In genomic region chr9:114155263-114155966, GRCh38 we compare ENCODE assay signal across 8 cellular contexts. TPM values are rescaled to one million over a fixed set of nuclear protein-coding genes. Genes with fewer than 3 reads are reported as not detected.
DNase-seq lines count a peak whose midpoint lies in the region; ATAC-seq and TF ChIP-seq lines count a peak whose summit lies in the region.

Gene COL27A1 (plus strand): TSS chr9:114155537. CDS start chr9:114155951, 414 bp downstream.

- peaks cover 35% of the 10 kb centered on the region for H3K4me1 Mint-ChIP-seq in WTC11

- no TSS peak for BruUV-seq in mammary epithelial cell (replicated peaks; lab: Mats Ljungman, UMichigan)

- H3K27ac ChIP-seq in mammary epithelial cell (ENCODE audit: insufficient read depth, low read depth, low read length): peak within 1 kb of the TSS; percentile 26
- H3K27ac ChIP-seq in skin epidermis: peak within 1 kb of the TSS; percentile 70 to 93 (median 83)

- DNase-seq in GM06990 (ENCODE audit: extremely low read depth, insufficient read length) (peak; percentile 60), NCI-H1930 (lab: John Stamatoyannopoulos, UW) (peak; percentile 22 to 31), WTC11 (ENCODE audit: low spot score) (peak; percentile 96), mammary epithelial cell (peak; percentile 65), iPS-NIHi11 (ENCODE audit: low spot score) (peak; percentile 93)

- H3K4me1 ChIP-seq in mammary epithelial cell (ENCODE audit: insufficient read depth, low read length): peaks cover 29% of the 10 kb centered on the region

- 0% methylated on average over 6 of the region's 58 CpGs for WGBS in mammary epithelial cell (ENCODE audit: low coverage, missing lambda C conversion rate)

- no peaks in the 10 kb centered on the region for H3K9me3 ChIP-seq in mammary epithelial cell (replicated peaks; ENCODE audit: insufficient read depth, low read length)

- H3K79me2 ChIP-seq in mammary epithelial cell (ENCODE audit: insufficient read depth, low read length): peaks cover 26% of the 10 kb centered on the region

- peak within 1 kb of the TSS; percentile 89 for H3K4me3 Mint-ChIP-seq in WTC11

- POLR2A ChIA-PET in WTC11 (lab: Charles Lee): interaction anchor here (1.2 kb wide), 1 partner anchor 47 kb away, joined by 4 read pairs; no protein-coding TSS in a partner anchor

- H3K27me3 ChIP-seq in GM06990 (replicated peaks; ENCODE audit: control insufficient read depth, insufficient read depth, low read length) (peaks cover 2% of the 10 kb centered on the region), mammary epithelial cell (ENCODE audit: insufficient read depth, low read length) (peaks cover 12% of the 10 kb centered on the region)

- intact Hi-C loops in mammary epithelial cell (cut with micrococcal nuclease): loop anchor here (1.0 to 5.0 kb wide), 5 partner anchors 18 to 136 kb away; no protein-coding TSS in a partner anchor

- H3K27ac Mint-ChIP-seq in WTC11: 0 out of 2 replicates have a peak within 1 kb of the TSS, but pooled peaks have one; percentile 8

- H2AFZ ChIP-seq in mammary epithelial cell (ENCODE audit: low read depth, low read length): peak within 1 kb of the TSS; percentile 88

- H3K4me3 ChIP-seq in GM06990 (replicated peaks; ENCODE audit: low read depth, low read length) (peak within 1 kb of the TSS; percentile 13; the same call in 1 of the 2 replicates), mammary epithelial cell (replicated peaks in 1 of 3; ENCODE audit: insufficient read depth in 1 of 3, low read depth in 2 of 3, low read length in 3 of 3) (peak within 1 kb of the TSS; percentile 74 to 84 (median 77)), skin epidermis (peak within 1 kb of the TSS; percentile 41 to 65 (median 57))

- TF ChIP-seq CTCF in GM06990 (IDR thresholded peaks at IDR 0.05; ENCODE audit: insufficient read depth, low read length, poor library complexity, severe bottlenecking) (peak; percentile 96), WTC11 (IDR thresholded peaks at IDR 0.05) (peak; percentile 89), mammary epithelial cell (conservative IDR thresholded peaks at IDR 0.05 in 1 of 2, IDR thresholded peaks at IDR 0.05 in 1 of 2; ENCODE audit: extremely low read depth in 1 of 2, insufficient read depth in 1 of 2, low read depth in 1 of 2, low read length in 2 of 2) (peak; percentile 53 to 88)

- no peaks in the 10 kb centered on the region for H3K36me3 Mint-ChIP-seq in WTC11

- peak; percentile 81 for ATAC-seq in HG02588 (IDR thresholded peaks at IDR 0.05; ENCODE audit: unreplicated experiment)
- ATAC-seq in WTC11: peak; percentile 77
- ATAC-seq in GM19395 (IDR thresholded peaks at IDR 0.05; ENCODE audit: unreplicated experiment): no peak

- peaks cover 57% of the 10 kb centered on the region for H3K27me3 Mint-ChIP-seq in WTC11 (ENCODE audit: low read depth)

- H4K20me1 ChIP-seq in mammary epithelial cell (ENCODE audit: insufficient read depth, low read length): no peaks in the 10 kb centered on the region

- CTCF ChIA-PET in WTC11 (lab: Charles Lee): interaction anchor here (0.5 to 6.0 kb wide), 39 partner anchors 8 to 1358 kb away, joined by 3 to 140 read pairs (median 4); partner anchors contain the start of gene KIF12
- CTCF ChIA-PET in mammary epithelial cell (lab: Charles Lee; ENCODE audit: low non-redundant PET): interaction anchor here (0.6 to 0.9 kb wide), 5 partner anchors 48 to 1212 kb away, joined by 3 to 12 read pairs (median 6); no protein-coding TSS in a partner anchor

- no peaks in the 10 kb centered on the region for H3K9me3 Mint-ChIP-seq in WTC11

- dilution Hi-C loops in mammary epithelial cell (cut with HindIII; ENCODE audit: low sequenced_read_pairs): loop anchor here (5.0 kb wide), 1 partner anchor 47 kb away; no protein-coding TSS in a partner anchor

- H3K9ac ChIP-seq in mammary epithelial cell (ENCODE audit: insufficient read depth, low read length): peak within 1 kb of the TSS; percentile 64

- H3K36me3 ChIP-seq in GM06990 (ENCODE audit: control insufficient read depth, insufficient read depth, low read length) (no peaks in the 10 kb centered on the region), mammary epithelial cell (ENCODE audit: insufficient read depth, low read length) (no peaks in the 10 kb centered on the region)

- peak within 1 kb of the TSS; percentile 89 for H3K4me2 ChIP-seq in mammary epithelial cell (ENCODE audit: insufficient read depth, low read depth, low read length)

- in situ Hi-C loops in mammary epithelial cell (cut with MboI; ENCODE audit: low sequenced_read_pairs in 2 of 2): loop anchor here in 1 of 2 donors (5.0 kb wide), 1 partner anchor 137 kb away; no protein-coding TSS in a partner anchor

TF ChIP-seq in WTC11, 78 proteins besides CTCF, POLR2A, EP300 and RAD21:
- TF ChIP-seq ZNF232 (CRISPR knock-in tag; IDR thresholded peaks at IDR 0.05) (no peak), MAX (CRISPR knock-in tag; IDR thresholded peaks at IDR 0.05) (0 out of 2 replicates have a peak, but pooled peaks have one; percentile 14), HMGXB4 (CRISPR knock-in tag; IDR thresholded peaks at IDR 0.05) (peak; percentile 59; the same call in 1 of the 2 replicates)

RNA-seq across cellular contexts. Expression of gene COL27A1, which starts in this region (rescaled TPM):
- 34.5 to 47.5 TPM (median 36.9 TPM) in 3 replicates for total RNA-seq in WTC11 (2021)
- 10 to 100 TPM in 1 of 2 donors, 1 to 10 TPM in 1; 8.7 to 30.0 TPM for total RNA-seq in mammary epithelial cell
- polyA plus RNA-seq in mammary epithelial cell: 6.1 TPM
- polyA minus RNA-seq in mammary epithelial cell: 7.8 TPM

Comparison
In these comparisons a context has a peak if more than half of its experiments do, and no peak if none do; other contexts are left out.
1. DNase-seq: peak in every context shown above with its lines; median percentile 96 in WTC11; 93 in iPS-NIHi11; 65 in mammary epithelial cell; 60 in GM06990; 26 in NCI-H1930.
2. H3K4me3 ChIP-seq: peak in every context shown above with its lines; median percentile 77 in mammary epithelial cell; 57 in skin epidermis; 13 in GM06990.